8 cellular contexts compared by ENCODE assay signal in genomic region chr1:85276290-85277026, GRCh38. TPM values are rescaled to one million over a fixed set of nuclear protein-coding genes. Genes with fewer than 3 reads are reported as not detected.
DNase-seq lines count a peak whose midpoint lies in the region; ATAC-seq and TF ChIP-seq lines count a peak whose summit lies in the region.

Gene BCL10, minus strand, starts transcription at chr1:85276632. Its CDS starts 280 bp downstream, at chr1:85276352.

- intact Hi-C loops in CD14-positive monocyte (cut with micrococcal nuclease), result loop anchor here in 1 of 2 donors (10.0 kb wide), 1 partner anchor 702 kb away; the partner anchor contains the start of gene CTBS
- intact Hi-C loops in left lung (cut with DNase I), result no loop called here

- ATAC-seq in GM19397 (IDR thresholded peaks at IDR 0.05; ENCODE audit: unreplicated experiment) (peak; percentile 98), HG03571 (IDR thresholded peaks at IDR 0.05; ENCODE audit: unreplicated experiment) (peak; percentile 97), left lung (peak; percentile 98)

- peaks cover 0 to 2% (median 0%) of the 10 kb centered on the region in 7 donors for H3K9me3 Mint-ChIP-seq in CD14-positive monocyte

- peaks cover 0 to 17% of the 10 kb centered on the region in 2 donors for H3K36me3 ChIP-seq in left lung

- peak within 1 kb of the TSS; percentile 96 to 98 for H3K27ac ChIP-seq in left lung

- no peaks in the 10 kb centered on the region for H3K27me3 ChIP-seq in left lung

- H3K27me3 Mint-ChIP-seq in CD14-positive monocyte (ENCODE audit: low read depth in 3 of 3), result peaks cover 1 to 4% (median 2%) of the 10 kb centered on the region in 3 donors

- H3K4me3 Mint-ChIP-seq in CD14-positive monocyte, result peak within 1 kb of the TSS; percentile 85 to 91

- DNase-seq in CD14-positive monocyte (ENCODE audit: low spot score), result peak; percentile 98
- DNase-seq in NCI-H82 (lab: John Stamatoyannopoulos, UW), result peak; percentile 99
- peak; percentile 97 for DNase-seq in activated CD4-positive, alpha-beta T cell treated with anti-CD3 and anti-CD28 coated beads, Interleukin-2, amount 50 U/mL, for 48 hours
- DNase-seq in dermis blood vessel endothelial cell, result peak; percentile 99
- DNase-seq in left lung, result peak; percentile 99 to 100
- DNase-seq in stimulated activated CD4-positive, alpha-beta T cell treated with anti-CD3 and anti-CD28 coated beads, Interleukin-2, amount 100 ng/mL, for 48 hours, result peak; percentile 93 to 95

- peak within 1 kb of the TSS; percentile 96 to 99 (median 98) for H3K27ac Mint-ChIP-seq in CD14-positive monocyte

- no peaks in the 10 kb centered on the region for H3K9me3 ChIP-seq in left lung

- peaks cover 16 to 64% of the 10 kb centered on the region in 2 donors for H3K4me1 ChIP-seq in left lung

- peaks cover 57% of the 10 kb centered on the region for H3K4me1 Mint-ChIP-seq in CD14-positive monocyte

- peak within 1 kb of the TSS; percentile 75 to 91 for H3K4me3 ChIP-seq in left lung

- H3K36me3 Mint-ChIP-seq in CD14-positive monocyte, result peaks cover 23 to 25% of the 10 kb centered on the region in 2 donors

- TF ChIP-seq CTCF in CD14-positive monocyte (IDR thresholded peaks at IDR 0.05) (no peak), left lung (IDR thresholded peaks at IDR 0.05) (no peak)

RNA-seq across cellular contexts. Expression of gene BCL10, which starts in this region (rescaled TPM):
- 10 to 100 TPM; 26.9 to 27.9 TPM for polyA plus RNA-seq in CD14-positive monocyte
- 58.4 and 77.9 TPM in 2 replicates for total RNA-seq in dermis blood vessel endothelial cell
- 10 to 100 TPM; 25.0 to 31.6 TPM for total RNA-seq in left lung

Comparison
In these comparisons a context has a peak if more than half of its experiments do, and no peak if none do; other contexts are left out.
1. Peak in every context shown above with its lines: DNase-seq, ATAC-seq, H3K4me3 ChIP-seq and H3K27ac ChIP-seq.